ENCODE assay signal across 9 cellular contexts in the genomic region with DNA sequence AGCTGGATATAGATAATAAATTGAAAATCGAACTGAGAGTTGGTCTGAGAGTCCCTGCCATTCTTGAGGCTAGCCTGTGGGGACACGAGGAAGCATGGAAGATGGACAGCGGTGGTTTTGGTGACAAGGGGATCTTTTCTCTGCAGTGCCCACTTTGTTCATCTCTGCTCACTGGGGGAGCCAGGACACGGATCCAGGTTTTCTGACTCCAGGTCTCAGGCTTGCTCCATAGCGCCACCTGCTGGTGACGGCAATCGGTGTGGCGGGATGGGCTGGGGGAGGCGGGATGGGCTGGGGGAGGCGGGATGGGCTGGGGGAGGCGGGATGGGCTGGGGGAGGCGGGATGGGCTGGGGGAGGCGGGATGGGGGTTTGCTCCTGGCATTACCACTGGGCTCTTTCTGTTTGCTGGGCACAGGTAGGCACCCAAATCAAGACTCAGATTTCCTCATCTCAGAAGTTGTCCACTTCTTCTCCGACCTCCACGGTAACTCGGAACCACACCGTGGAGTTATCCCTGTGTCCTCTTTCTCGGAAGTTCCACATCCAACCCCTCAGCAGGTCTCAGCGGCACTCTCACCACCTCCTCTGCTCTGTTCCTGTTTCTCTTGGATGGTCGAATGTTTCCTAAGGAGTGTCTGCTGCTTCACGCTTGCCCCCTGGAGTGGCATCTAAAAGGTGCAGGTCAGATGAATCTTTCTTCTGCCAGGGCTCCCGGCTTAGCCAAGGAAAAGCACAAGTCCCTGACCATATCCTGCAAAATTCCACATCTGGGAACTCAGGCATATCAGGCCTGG.
A peak's percentile ranks its signal among the peaks of the same experiment; 100 is the strongest.
DNase-seq lines count a peak whose midpoint lies in the region; ATAC-seq and TF ChIP-seq lines count a peak whose summit lies in the region.
"Had no signal": no experiment of that assay in that cellular context is flagged by ENCODE, and none has a peak within 500 bp of the region (broad histone marks: within the 10 kb centered on the region; RNA-seq: fewer than 3 reads in every experiment).

No MANE protein-coding gene starts in this region.

- H3K36me3 ChIP-seq in mucosa of descending colon (ENCODE audit: low read depth), result no peaks in the 10 kb centered on the region
- H3K36me3 ChIP-seq: spleen had no signal

- ATAC-seq in CD4-positive, alpha-beta T cell (ENCODE audit: poor library complexity), result no peak
- ATAC-seq in activated CD8-positive, alpha-beta T cell treated with anti-CD3 and anti-CD28 coated beads, Interleukin-2, amount 10 ng/mL, durations not matched to agents 7 days and 5 days, result no peak
- ATAC-seq in mucosa of descending colon, result no peak
- no peak for ATAC-seq in GM18517 (IDR thresholded peaks at IDR 0.05; ENCODE audit: unreplicated experiment)

- no peak overlapping the region for H3K27ac Mint-ChIP-seq in CD4-positive, alpha-beta T cell
- no peak overlapping the region for H3K27ac Mint-ChIP-seq in activated CD8-positive, alpha-beta T cell treated with anti-CD3 and anti-CD28 coated beads, Interleukin-2, amount 10 ng/mL, durations not matched to agents 7 days and 5 days

- H3K4me3 ChIP-seq in HFF-Myc (replicated peaks; ENCODE audit: low read depth, low read length), result no peak overlapping the region
- H3K4me3 ChIP-seq in mucosa of descending colon, result no peak overlapping the region
- H3K4me3 ChIP-seq: spleen had no signal

- H3K27ac ChIP-seq in CD4-positive, alpha-beta T cell (ENCODE audit: low read depth, low read length), result no peak overlapping the region
- H3K27ac ChIP-seq: spleen had no signal

- H3K9me3 Mint-ChIP-seq in CD4-positive, alpha-beta T cell, result no peaks in the 10 kb centered on the region
- H3K9me3 Mint-ChIP-seq in activated CD8-positive, alpha-beta T cell treated with anti-CD3 and anti-CD28 coated beads, Interleukin-2, amount 10 ng/mL, durations not matched to agents 7 days and 5 days (ENCODE audit: insufficient read depth), result no peaks in the 10 kb centered on the region

- CTCF ChIA-PET in CD4-positive, alpha-beta T cell (lab: Charles Lee), result no interaction called here
- CTCF ChIA-PET in activated CD8-positive, alpha-beta T cell treated with anti-CD3 and anti-CD28 coated beads, Interleukin-2, amount 10 ng/mL, durations not matched to agents 7 days and 5 days (lab: Charles Lee), result no interaction called here

- intact Hi-C loops in CD4-positive, alpha-beta T cell (cut with DNase I, micrococcal nuclease), result no loop called here
- intact Hi-C loops in mucosa of descending colon (cut with DNase I, micrococcal nuclease), result no loop called here

- no peaks in the 10 kb centered on the region for H3K36me3 Mint-ChIP-seq in CD4-positive, alpha-beta T cell (ENCODE audit: low read depth)
- no peaks in the 10 kb centered on the region for H3K36me3 Mint-ChIP-seq in activated CD8-positive, alpha-beta T cell treated with anti-CD3 and anti-CD28 coated beads, Interleukin-2, amount 10 ng/mL, durations not matched to agents 7 days and 5 days (ENCODE audit: low read depth)

- peak in 4 of 10 experiments; percentile 6 to 41 (median 12) for DNase-seq in CD4-positive, alpha-beta T cell
- DNase-seq in HFF-Myc (ENCODE audit: extremely low read depth, low read depth) (no peak), mucosa of descending colon (peak in 2 of 3 donors; percentile 14 to 38), NCI-H1930 (lab: John Stamatoyannopoulos, UW) (no peak), NCI-H774 (lab: John Stamatoyannopoulos, UW) (no peak), DMS 273 (lab: John Stamatoyannopoulos, UW; ENCODE audit: unreplicated experiment) (no peak)
- peak; percentile 28 for DNase-seq in activated CD8-positive, alpha-beta T cell treated with anti-CD3 and anti-CD28 coated beads, Interleukin-2, amount 10 ng/mL, durations not matched to agents 7 days and 5 days
- DNase-seq: spleen had no signal

- no peaks in the 10 kb centered on the region for H3K4me1 Mint-ChIP-seq in CD4-positive, alpha-beta T cell (ENCODE audit: low read depth)
- H3K4me1 Mint-ChIP-seq in activated CD8-positive, alpha-beta T cell treated with anti-CD3 and anti-CD28 coated beads, Interleukin-2, amount 10 ng/mL, durations not matched to agents 7 days and 5 days (ENCODE audit: low read depth), result no peaks in the 10 kb centered on the region

- peaks cover 58% of the 10 kb centered on the region for H3K27me3 Mint-ChIP-seq in CD4-positive, alpha-beta T cell
- peaks cover 2% of the 10 kb centered on the region for H3K27me3 Mint-ChIP-seq in activated CD8-positive, alpha-beta T cell treated with anti-CD3 and anti-CD28 coated beads, Interleukin-2, amount 10 ng/mL, durations not matched to agents 7 days and 5 days (ENCODE audit: low read depth)

- TF ChIP-seq CTCF in CD4-positive, alpha-beta T cell (IDR thresholded peaks at IDR 0.05), result peak; percentile 40
- peak; percentile 46 for TF ChIP-seq CTCF in HFF-Myc (IDR thresholded peaks at IDR 0.05; ENCODE audit: low read depth, low read length, missing control alignments)
- TF ChIP-seq CTCF in mucosa of descending colon (IDR thresholded peaks at IDR 0.05), result no peak

- no peak overlapping the region for H3K4me3 Mint-ChIP-seq in CD4-positive, alpha-beta T cell
- no peak overlapping the region for H3K4me3 Mint-ChIP-seq in activated CD8-positive, alpha-beta T cell treated with anti-CD3 and anti-CD28 coated beads, Interleukin-2, amount 10 ng/mL, durations not matched to agents 7 days and 5 days

- POLR2A ChIA-PET in CD4-positive, alpha-beta T cell (lab: Charles Lee), result no interaction called here
- POLR2A ChIA-PET in activated CD8-positive, alpha-beta T cell treated with anti-CD3 and anti-CD28 coated beads, Interleukin-2, amount 10 ng/mL, durations not matched to agents 7 days and 5 days (lab: Charles Lee), result no interaction called here

- H3K27me3 ChIP-seq in CD4-positive, alpha-beta T cell (ENCODE audit: control insufficient read depth, insufficient read depth, low read length), result peaks cover 17% of the 10 kb centered on the region

- H3K9me3 ChIP-seq in CD4-positive, alpha-beta T cell (ENCODE audit: control insufficient read depth, low read length), result no peaks in the 10 kb centered on the region
- H3K9me3 ChIP-seq in mucosa of descending colon, result no peaks in the 10 kb centered on the region
- H3K9me3 ChIP-seq: spleen had no signal

- H3K4me1 ChIP-seq in mucosa of descending colon (ENCODE audit: low read depth), result no peaks in the 10 kb centered on the region
- H3K4me1 ChIP-seq: spleen had no signal

Comparison
In these comparisons a context has a peak if more than half of its experiments do, and no peak if none do; other contexts are left out.
1. DNase-seq: peak in activated CD8-positive, alpha-beta T cell treated with anti-CD3 and anti-CD28 coated beads, Interleukin-2, amount 10 ng/mL, durations not matched to agents 7 days and 5 days (single experiment) and mucosa of descending colon (2 of 3); none in HFF-Myc (single experiment), NCI-H1930 (0 of 2), NCI-H774 (single experiment) and DMS 273 (single experiment).